In genomic region chr10:67788028-67788886, GRCh38 we compare ENCODE assay signal across 8 cellular contexts. TPM values are rescaled to one million over a fixed set of nuclear protein-coding genes. Genes with fewer than 3 reads are reported as not detected.
DNase-seq lines count a peak whose midpoint lies in the region; ATAC-seq, FAIRE-seq and TF ChIP-seq lines count a peak whose summit lies in the region.

No MANE protein-coding gene starts in this region.

- H3K27me3 ChIP-seq in endothelial cell of umbilical vein (ENCODE audit: control insufficient read depth in 2 of 2, insufficient read depth in 2 of 2, low read length in 2 of 2) (peaks cover 0 to 5% of the 10 kb centered on the region in 2 experiments), psoas muscle (ENCODE audit: insufficient read depth in 3 of 3, low read length in 2 of 3) (no peaks in the 10 kb centered on the region), prostate gland (replicated peaks; ENCODE audit: insufficient read depth) (no peaks in the 10 kb centered on the region)

- H3K36me3 Mint-ChIP-seq in activated CD4-positive, alpha-beta memory T cell treated with anti-CD3 and anti-CD28 coated beads for 36 hours: no peaks in the 10 kb centered on the region

- dilution Hi-C loops in endothelial cell of umbilical vein (cut with MboI; ENCODE audit: extremely low pct_ligation_motif_present, low sequenced_read_pairs): no loop called here

- peak overlapping the region; percentile 26 for H2AFZ ChIP-seq in endothelial cell of umbilical vein (ENCODE audit: low read depth, low read length)

- no peaks in the 10 kb centered on the region for H3K27me3 Mint-ChIP-seq in activated CD4-positive, alpha-beta memory T cell treated with anti-CD3 and anti-CD28 coated beads for 36 hours

- no peaks in the 10 kb centered on the region for H3K9me1 ChIP-seq in endothelial cell of umbilical vein (replicated peaks; ENCODE audit: control insufficient read depth, extremely low read depth, insufficient read depth, low read length)

- H3K9me3 ChIP-seq in endothelial cell of umbilical vein (replicated peaks; ENCODE audit: control insufficient read depth, insufficient read depth, low read length): no peaks in the 10 kb centered on the region
- H3K9me3 ChIP-seq in psoas muscle: no peaks in the 10 kb centered on the region
- H3K9me3 ChIP-seq in prostate gland: no peaks in the 10 kb centered on the region

- CTCF ChIA-PET in activated CD4-positive, alpha-beta memory T cell treated with anti-CD3 and anti-CD28 coated beads for 36 hours (lab: Charles Lee): interaction anchor here (0.6 to 5.0 kb wide), 56 partner anchors 8 to 560 kb away, joined by 3 to 96 read pairs (median 4); partner anchors contain the start of genes CTNNA3, DNAJC12, HERC4 and PBLD
- CTCF ChIA-PET in endothelial cell of umbilical vein (lab: Charles Lee): interaction anchor here (0.6 to 3.7 kb wide), 48 partner anchors 8 to 1108 kb away, joined by 3 to 98 read pairs (median 4); partner anchors contain the start of genes CTNNA3, DNAJC12 and HNRNPH3

- intact Hi-C loops in activated CD4-positive, alpha-beta memory T cell treated with anti-CD3 and anti-CD28 coated beads for 36 hours (cut with micrococcal nuclease): loop anchor here (1.0 to 10.0 kb wide), 4 partner anchors 127 to 514 kb away; no protein-coding TSS in a partner anchor
- intact Hi-C loops in endothelial cell of umbilical vein (cut with micrococcal nuclease) (loop anchor here (1.0 to 2.0 kb wide), 4 partner anchors 67 to 514 kb away; no protein-coding TSS in a partner anchor), psoas muscle (cut with DNase I) (no loop called here), prostate gland (cut with DNase I) (no loop called here)

- no TSS peak for BruUV-seq in endothelial cell of umbilical vein (replicated peaks; lab: Mats Ljungman, UMichigan)

- H3K36me3 ChIP-seq in endothelial cell of umbilical vein (ENCODE audit: control insufficient read depth in 2 of 2, extremely low read depth in 1 of 2, insufficient read depth in 2 of 2, low read length in 2 of 2): no peaks in the 10 kb centered on the region
- H3K36me3 ChIP-seq in psoas muscle (ENCODE audit: insufficient read depth in 1 of 2, low read depth in 1 of 2): no peaks in the 10 kb centered on the region
- H3K36me3 ChIP-seq in prostate gland: no peaks in the 10 kb centered on the region

- peak overlapping the region; percentile 11 for H3K27ac Mint-ChIP-seq in activated CD4-positive, alpha-beta memory T cell treated with anti-CD3 and anti-CD28 coated beads for 36 hours

- ATAC-seq in psoas muscle: peak; percentile 91 to 99 (median 96)

- H3K4me3 ChIP-seq in HFF-Myc (replicated peaks; ENCODE audit: low read depth, low read length): no peak overlapping the region
- no peak overlapping the region for H3K4me3 ChIP-seq in NB4 (ENCODE audit: low read depth, low read length)
- no peak overlapping the region for H3K4me3 ChIP-seq in endothelial cell of umbilical vein (replicated peaks in 1 of 3; ENCODE audit: insufficient read depth in 1 of 3, low read depth in 1 of 3, low read length in 3 of 3)
- H3K4me3 ChIP-seq in psoas muscle: no peak overlapping the region
- no peak overlapping the region for H3K4me3 ChIP-seq in coronary artery
- no peak overlapping the region for H3K4me3 ChIP-seq in prostate gland

- DNase-seq in HFF-Myc (ENCODE audit: extremely low read depth, low read depth): peak; percentile 5
- DNase-seq in NB4 (ENCODE audit: low read depth): peak; percentile 85
- DNase-seq in activated CD4-positive, alpha-beta memory T cell treated with anti-CD3 and anti-CD28 coated beads for 36 hours: peak; percentile 91
- DNase-seq in endothelial cell of umbilical vein (ENCODE audit: low read depth, low spot score): peak; percentile 26
- DNase-seq in psoas muscle: peak; percentile 63 to 87
- no peak for DNase-seq in coronary artery (ENCODE audit: low spot score)
- no peak for DNase-seq in prostate gland (ENCODE audit: low spot score)

- no peaks in the 10 kb centered on the region for H3K79me2 ChIP-seq in endothelial cell of umbilical vein (ENCODE audit: control insufficient read depth, insufficient read depth, low read length)

- H4K20me1 ChIP-seq in endothelial cell of umbilical vein (replicated peaks; ENCODE audit: control insufficient read depth, extremely low read depth, insufficient read depth, low read length): no peaks in the 10 kb centered on the region

- no peak overlapping the region for H3K9ac ChIP-seq in endothelial cell of umbilical vein (replicated peaks; ENCODE audit: extremely low read depth, insufficient read depth, low read length)

- POLR2A ChIA-PET in activated CD4-positive, alpha-beta memory T cell treated with anti-CD3 and anti-CD28 coated beads for 36 hours (lab: Charles Lee): interaction anchor here (0.8 to 1.3 kb wide), 4 partner anchors 22 to 544 kb away, joined by 3 to 4 read pairs (median 3); partner anchors contain the start of gene HNRNPH3
- POLR2A ChIA-PET in endothelial cell of umbilical vein (lab: Charles Lee): no interaction called here

- no peak for TF ChIP-seq POLR2A in NB4 (IDR thresholded peaks at IDR 0.05; ENCODE audit: extremely low read depth, insufficient read length)
- no peak for TF ChIP-seq POLR2A in endothelial cell of umbilical vein (IDR thresholded peaks at IDR 0.05; ENCODE audit: low read depth, low read length)
- TF ChIP-seq POLR2A in prostate gland (IDR thresholded peaks at IDR 0.05): no peak

- 24 to 33% (median 31%) methylated on average over 15 of the region's 15 CpGs for WGBS in psoas muscle, 3 donors
- 55% methylated on average over 15 of the region's 15 CpGs for WGBS in prostate gland

- H3K4me3 Mint-ChIP-seq in activated CD4-positive, alpha-beta memory T cell treated with anti-CD3 and anti-CD28 coated beads for 36 hours: no peak overlapping the region

- H3K4me1 ChIP-seq in endothelial cell of umbilical vein (ENCODE audit: control insufficient read depth, extremely low read depth, insufficient read depth, low read length) (no peaks in the 10 kb centered on the region), psoas muscle (no peaks in the 10 kb centered on the region), prostate gland (replicated peaks) (no peaks in the 10 kb centered on the region)

- no peak overlapping the region for H3K4me2 ChIP-seq in endothelial cell of umbilical vein (ENCODE audit: insufficient read depth, low read length)

- H3K9me3 Mint-ChIP-seq in activated CD4-positive, alpha-beta memory T cell treated with anti-CD3 and anti-CD28 coated beads for 36 hours: no peaks in the 10 kb centered on the region

- H3K27ac ChIP-seq in endothelial cell of umbilical vein (ENCODE audit: insufficient read depth, low read depth, low read length) (no peak overlapping the region), psoas muscle (peak overlapping the region; percentile 50), coronary artery (no peak overlapping the region), prostate gland (no peak overlapping the region)

- peaks cover 57% of the 10 kb centered on the region for H3K4me1 Mint-ChIP-seq in activated CD4-positive, alpha-beta memory T cell treated with anti-CD3 and anti-CD28 coated beads for 36 hours (ENCODE audit: low read depth)

- FAIRE-seq in endothelial cell of umbilical vein (lab: Jason Lieb, UNC): peak; percentile 74

- TF ChIP-seq CTCF in GM12874 (IDR thresholded peaks at IDR 0.05; ENCODE audit: insufficient read depth, low read depth, low read length) (peak; percentile 85), HFF-Myc (IDR thresholded peaks at IDR 0.05; ENCODE audit: low read depth, low read length, missing control alignments) (peak; percentile 75), NB4 (IDR thresholded peaks at IDR 0.05; ENCODE audit: low read depth, low read length) (peak; percentile 84), endothelial cell of umbilical vein (IDR thresholded peaks at IDR 0.05; ENCODE audit: extremely low read depth in 1 of 2, insufficient read depth in 1 of 2, low read depth in 1 of 2, low read length in 2 of 2) (peak; percentile 72 to 77), psoas muscle (IDR thresholded peaks at IDR 0.05) (peak; percentile 65), coronary artery (IDR thresholded peaks at IDR 0.05) (no peak), prostate gland (IDR thresholded peaks at IDR 0.05) (peak in 2 of 4 experiments; percentile 19 to 42)

TF ChIP-seq in endothelial cell of umbilical vein, 7 proteins besides CTCF, POLR2A, EP300 and RAD21:
- TF ChIP-seq EZH2 (IDR thresholded peaks at IDR 0.05; ENCODE audit: borderline replicate concordance, low read depth, low read length, severe bottlenecking) (no peak), MYC (IDR thresholded peaks at IDR 0.05; ENCODE audit: low read depth, low read length) (no peak), POLR2AphosphoS5 (IDR thresholded peaks at IDR 0.05; ENCODE audit: insufficient read depth, low read depth, low read length) (no peak), MAX (IDR thresholded peaks at IDR 0.05; ENCODE audit: insufficient read depth, insufficient read length) (no peak), GATA2 (IDR thresholded peaks at IDR 0.05; ENCODE audit: insufficient read depth, insufficient read length, low read depth, low read length) (no peak), FOS (IDR thresholded peaks at IDR 0.05; ENCODE audit: borderline replicate concordance, insufficient read depth, low read length) (no peak), JUN (IDR thresholded peaks at IDR 0.05; ENCODE audit: borderline replicate concordance, insufficient read depth, insufficient read length, low read depth) (no peak)

RNA-seq across cellular contexts. Expression of gene DNAJC12, which starts 49.7 kb away (rescaled TPM):
- total RNA-seq in activated CD4-positive, alpha-beta memory T cell treated with anti-CD3 and anti-CD28 coated beads for 36 hours: 10 to 100 TPM in 1 of 2 experiments, 1 to 10 TPM in 1; 8.8 to 11.5 TPM
- 1.0 and 2.4 TPM in 2 replicates for total RNA-seq in endothelial cell of umbilical vein
- 0.27 and 0.54 TPM in 2 replicates for polyA plus RNA-seq in endothelial cell of umbilical vein
- polyA plus RNA-seq in endothelial cell of umbilical vein (2011; cell fraction: cytosol; rRNA removed): 0.70 and 1.1 TPM in 2 replicates
- polyA plus RNA-seq in endothelial cell of umbilical vein (2011; cell fraction: nucleus; rRNA removed): 0.37 and 0.46 TPM in 2 replicates
- 11.7 and 13.8 TPM in 2 replicates for polyA plus RNA-seq in endothelial cell of umbilical vein (2012)
- polyA minus RNA-seq in endothelial cell of umbilical vein: 0.47 TPM in 1 of 2 replicates, not detected in the other
- polyA minus RNA-seq in endothelial cell of umbilical vein (2011; cell fraction: cytosol; rRNA and poly(A)+ RNA removed): 17.9 TPM
- 0.43 and 0.77 TPM in 2 replicates for polyA minus RNA-seq in endothelial cell of umbilical vein (2011; cell fraction: nucleus; rRNA and poly(A)+ RNA removed)
- 1 to 10 TPM; 5.8 to 9.2 (median 7.7) TPM for total RNA-seq in psoas muscle
- polyA plus RNA-seq in psoas muscle: 10 to 100 TPM in 2 of 3 donors, 1 to 10 TPM in 1; 2.1 to 20.4 (median 13.8) TPM
- total RNA-seq in prostate gland: 10 to 100 TPM in 1 of 2 donors, 1 to 10 TPM in 1; 6.4 to 22.7 TPM

Comparison
In these comparisons a context has a peak if more than half of its experiments do, and no peak if none do; other contexts are left out.
1. DNase-seq: peak in HFF-Myc (single experiment), NB4 (single experiment), activated CD4-positive, alpha-beta memory T cell treated with anti-CD3 and anti-CD28 coated beads for 36 hours (single experiment), endothelial cell of umbilical vein (single experiment) and psoas muscle (2 of 2); none in coronary artery (single experiment) and prostate gland (single experiment).
2. intact Hi-C loops: an anchor here in activated CD4-positive, alpha-beta memory T cell treated with anti-CD3 and anti-CD28 coated beads for 36 hours (1.0 to 10.0 kb wide) and endothelial cell of umbilical vein (1.0 to 2.0 kb wide); none called in psoas muscle and prostate gland.